Comparison of ENCODE assay signal across 1 cellular context in the genomic region with DNA sequence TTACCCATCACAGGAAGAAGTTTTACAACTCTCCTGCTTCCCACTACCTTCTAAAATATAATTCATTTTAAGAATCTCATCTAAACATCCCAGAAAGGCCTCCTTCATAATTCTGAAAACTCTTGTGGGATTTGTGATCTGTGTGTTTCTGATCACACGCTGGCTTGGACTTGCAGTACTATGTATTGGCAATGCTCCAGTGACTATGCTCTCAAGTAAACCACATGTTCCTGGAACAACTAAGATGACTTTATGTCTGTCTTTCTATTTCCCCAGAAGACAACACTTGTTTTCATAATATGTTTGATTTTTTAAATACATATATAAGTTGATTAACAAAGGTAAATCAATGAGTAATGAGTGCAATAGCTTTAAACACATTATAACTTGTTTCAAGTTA.
TF ChIP-seq lines count a peak whose summit lies in the region.

No MANE protein-coding gene starts in this region.

TF ChIP-seq in GM23338, 12 proteins besides CTCF, POLR2A, EP300 and RAD21 (continued from another document):
- TF ChIP-seq POLR2AphosphoS5 (IDR thresholded peaks at IDR 0.05; ENCODE audit: low read depth), result no peak
- TF ChIP-seq, protein P1, sequence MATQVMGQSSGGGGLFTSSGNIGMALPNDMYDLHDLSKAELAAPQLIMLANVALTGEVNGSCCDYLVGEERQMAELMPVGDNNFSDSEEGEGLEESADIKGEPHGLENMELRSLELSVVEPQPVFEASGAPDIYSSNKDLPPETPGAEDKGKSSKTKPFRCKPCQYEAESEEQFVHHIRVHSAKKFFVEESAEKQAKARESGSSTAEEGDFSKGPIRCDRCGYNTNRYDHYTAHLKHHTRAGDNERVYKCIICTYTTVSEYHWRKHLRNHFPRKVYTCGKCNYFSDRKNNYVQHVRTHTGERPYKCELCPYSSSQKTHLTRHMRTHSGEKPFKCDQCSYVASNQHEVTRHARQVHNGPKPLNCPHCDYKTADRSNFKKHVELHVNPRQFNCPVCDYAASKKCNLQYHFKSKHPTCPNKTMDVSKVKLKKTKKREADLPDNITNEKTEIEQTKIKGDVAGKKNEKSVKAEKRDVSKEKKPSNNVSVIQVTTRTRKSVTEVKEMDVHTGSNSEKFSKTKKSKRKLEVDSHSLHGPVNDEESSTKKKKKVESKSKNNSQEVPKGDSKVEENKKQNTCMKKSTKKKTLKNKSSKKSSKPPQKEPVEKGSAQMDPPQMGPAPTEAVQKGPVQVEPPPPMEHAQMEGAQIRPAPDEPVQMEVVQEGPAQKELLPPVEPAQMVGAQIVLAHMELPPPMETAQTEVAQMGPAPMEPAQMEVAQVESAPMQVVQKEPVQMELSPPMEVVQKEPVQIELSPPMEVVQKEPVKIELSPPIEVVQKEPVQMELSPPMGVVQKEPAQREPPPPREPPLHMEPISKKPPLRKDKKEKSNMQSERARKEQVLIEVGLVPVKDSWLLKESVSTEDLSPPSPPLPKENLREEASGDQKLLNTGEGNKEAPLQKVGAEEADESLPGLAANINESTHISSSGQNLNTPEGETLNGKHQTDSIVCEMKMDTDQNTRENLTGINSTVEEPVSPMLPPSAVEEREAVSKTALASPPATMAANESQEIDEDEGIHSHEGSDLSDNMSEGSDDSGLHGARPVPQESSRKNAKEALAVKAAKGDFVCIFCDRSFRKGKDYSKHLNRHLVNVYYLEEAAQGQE (IDR thresholded peaks at IDR 0.05; ENCODE audit: unreplicated experiment), result no peak
- no peak for TF ChIP-seq NANOG (IDR thresholded peaks at IDR 0.05; ENCODE audit: borderline replicate concordance)
- no peak for TF ChIP-seq ZNF114 (CRISPR knock-in tag; IDR thresholded peaks at IDR 0.05)
- no peak for TF ChIP-seq ZNF331 (CRISPR knock-in tag; IDR thresholded peaks at IDR 0.05; ENCODE audit: low read depth)
- TF ChIP-seq EZH2phosphoT487 (IDR thresholded peaks at IDR 0.05; ENCODE audit: unreplicated experiment), result no peak
- TF ChIP-seq EZH2 (IDR thresholded peaks at IDR 0.05; ENCODE audit: low read depth, unreplicated experiment), result no peak
- TF ChIP-seq JUNB (IDR thresholded peaks at IDR 0.05; ENCODE audit: unreplicated experiment), result no peak
- TF ChIP-seq, protein P2, sequence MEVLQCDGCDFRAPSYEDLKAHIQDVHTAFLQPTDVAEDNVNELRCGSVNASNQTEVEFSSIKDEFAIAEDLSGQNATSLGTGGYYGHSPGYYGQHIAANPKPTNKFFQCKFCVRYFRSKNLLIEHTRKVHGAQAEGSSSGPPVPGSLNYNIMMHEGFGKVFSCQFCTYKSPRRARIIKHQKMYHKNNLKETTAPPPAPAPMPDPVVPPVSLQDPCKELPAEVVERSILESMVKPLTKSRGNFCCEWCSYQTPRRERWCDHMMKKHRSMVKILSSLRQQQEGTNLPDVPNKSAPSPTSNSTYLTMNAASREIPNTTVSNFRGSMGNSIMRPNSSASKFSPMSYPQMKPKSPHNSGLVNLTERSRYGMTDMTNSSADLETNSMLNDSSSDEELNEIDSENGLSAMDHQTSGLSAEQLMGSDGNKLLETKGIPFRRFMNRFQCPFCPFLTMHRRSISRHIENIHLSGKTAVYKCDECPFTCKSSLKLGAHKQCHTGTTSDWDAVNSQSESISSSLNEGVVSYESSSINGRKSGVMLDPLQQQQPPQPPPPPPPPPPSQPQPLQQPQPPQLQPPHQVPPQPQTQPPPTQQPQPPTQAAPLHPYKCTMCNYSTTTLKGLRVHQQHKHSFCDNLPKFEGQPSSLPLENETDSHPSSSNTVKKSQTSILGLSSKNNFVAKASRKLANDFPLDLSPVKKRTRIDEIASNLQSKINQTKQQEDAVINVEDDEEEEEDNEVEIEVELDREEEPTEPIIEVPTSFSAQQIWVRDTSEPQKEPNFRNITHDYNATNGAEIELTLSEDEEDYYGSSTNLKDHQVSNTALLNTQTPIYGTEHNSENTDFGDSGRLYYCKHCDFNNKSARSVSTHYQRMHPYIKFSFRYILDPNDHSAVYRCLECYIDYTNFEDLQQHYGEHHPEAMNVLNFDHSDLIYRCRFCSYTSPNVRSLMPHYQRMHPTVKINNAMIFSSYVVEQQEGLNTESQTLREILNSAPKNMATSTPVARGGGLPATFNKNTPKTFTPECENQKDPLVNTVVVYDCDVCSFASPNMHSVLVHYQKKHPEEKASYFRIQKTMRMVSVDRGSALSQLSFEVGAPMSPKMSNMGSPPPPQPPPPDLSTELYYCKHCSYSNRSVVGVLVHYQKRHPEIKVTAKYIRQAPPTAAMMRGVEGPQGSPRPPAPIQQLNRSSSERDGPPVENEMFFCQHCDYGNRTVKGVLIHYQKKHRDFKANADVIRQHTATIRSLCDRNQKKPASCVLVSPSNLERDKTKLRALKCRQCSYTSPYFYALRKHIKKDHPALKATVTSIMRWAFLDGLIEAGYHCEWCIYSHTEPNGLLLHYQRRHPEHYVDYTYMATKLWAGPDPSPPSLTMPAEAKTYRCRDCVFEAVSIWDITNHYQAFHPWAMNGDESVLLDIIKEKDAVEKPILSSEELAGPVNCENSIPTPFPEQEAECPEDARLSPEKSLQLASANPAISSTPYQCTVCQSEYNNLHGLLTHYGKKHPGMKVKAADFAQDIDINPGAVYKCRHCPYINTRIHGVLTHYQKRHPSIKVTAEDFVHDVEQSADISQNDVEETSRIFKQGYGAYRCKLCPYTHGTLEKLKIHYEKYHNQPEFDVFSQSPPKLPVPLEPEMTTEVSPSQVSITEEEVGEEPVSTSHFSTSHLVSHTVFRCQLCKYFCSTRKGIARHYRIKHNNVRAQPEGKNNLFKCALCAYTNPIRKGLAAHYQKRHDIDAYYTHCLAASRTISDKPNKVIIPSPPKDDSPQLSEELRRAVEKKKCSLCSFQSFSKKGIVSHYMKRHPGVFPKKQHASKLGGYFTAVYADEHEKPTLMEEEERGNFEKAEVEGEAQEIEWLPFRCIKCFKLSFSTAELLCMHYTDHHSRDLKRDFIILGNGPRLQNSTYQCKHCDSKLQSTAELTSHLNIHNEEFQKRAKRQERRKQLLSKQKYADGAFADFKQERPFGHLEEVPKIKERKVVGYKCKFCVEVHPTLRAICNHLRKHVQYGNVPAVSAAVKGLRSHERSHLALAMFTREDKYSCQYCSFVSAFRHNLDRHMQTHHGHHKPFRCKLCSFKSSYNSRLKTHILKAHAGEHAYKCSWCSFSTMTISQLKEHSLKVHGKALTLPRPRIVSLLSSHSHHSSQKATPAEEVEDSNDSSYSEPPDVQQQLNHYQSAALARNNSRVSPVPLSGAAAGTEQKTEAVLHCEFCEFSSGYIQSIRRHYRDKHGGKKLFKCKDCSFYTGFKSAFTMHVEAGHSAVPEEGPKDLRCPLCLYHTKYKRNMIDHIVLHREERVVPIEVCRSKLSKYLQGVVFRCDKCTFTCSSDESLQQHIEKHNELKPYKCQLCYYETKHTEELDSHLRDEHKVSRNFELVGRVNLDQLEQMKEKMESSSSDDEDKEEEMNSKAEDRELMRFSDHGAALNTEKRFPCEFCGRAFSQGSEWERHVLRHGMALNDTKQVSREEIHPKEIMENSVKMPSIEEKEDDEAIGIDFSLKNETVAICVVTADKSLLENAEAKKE (CRISPR knock-in tag; IDR thresholded peaks at IDR 0.05), result no peak
- no peak for TF ChIP-seq CREB1 (CRISPR knock-in tag; IDR thresholded peaks at IDR 0.05; ENCODE audit: low read depth)
- TF ChIP-seq, protein P3, sequence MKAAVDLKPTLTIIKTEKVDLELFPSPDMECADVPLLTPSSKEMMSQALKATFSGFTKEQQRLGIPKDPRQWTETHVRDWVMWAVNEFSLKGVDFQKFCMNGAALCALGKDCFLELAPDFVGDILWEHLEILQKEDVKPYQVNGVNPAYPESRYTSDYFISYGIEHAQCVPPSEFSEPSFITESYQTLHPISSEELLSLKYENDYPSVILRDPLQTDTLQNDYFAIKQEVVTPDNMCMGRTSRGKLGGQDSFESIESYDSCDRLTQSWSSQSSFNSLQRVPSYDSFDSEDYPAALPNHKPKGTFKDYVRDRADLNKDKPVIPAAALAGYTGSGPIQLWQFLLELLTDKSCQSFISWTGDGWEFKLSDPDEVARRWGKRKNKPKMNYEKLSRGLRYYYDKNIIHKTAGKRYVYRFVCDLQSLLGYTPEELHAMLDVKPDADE (IDR thresholded peaks at IDR 0.05), result no peak
